In the genomic region with DNA sequence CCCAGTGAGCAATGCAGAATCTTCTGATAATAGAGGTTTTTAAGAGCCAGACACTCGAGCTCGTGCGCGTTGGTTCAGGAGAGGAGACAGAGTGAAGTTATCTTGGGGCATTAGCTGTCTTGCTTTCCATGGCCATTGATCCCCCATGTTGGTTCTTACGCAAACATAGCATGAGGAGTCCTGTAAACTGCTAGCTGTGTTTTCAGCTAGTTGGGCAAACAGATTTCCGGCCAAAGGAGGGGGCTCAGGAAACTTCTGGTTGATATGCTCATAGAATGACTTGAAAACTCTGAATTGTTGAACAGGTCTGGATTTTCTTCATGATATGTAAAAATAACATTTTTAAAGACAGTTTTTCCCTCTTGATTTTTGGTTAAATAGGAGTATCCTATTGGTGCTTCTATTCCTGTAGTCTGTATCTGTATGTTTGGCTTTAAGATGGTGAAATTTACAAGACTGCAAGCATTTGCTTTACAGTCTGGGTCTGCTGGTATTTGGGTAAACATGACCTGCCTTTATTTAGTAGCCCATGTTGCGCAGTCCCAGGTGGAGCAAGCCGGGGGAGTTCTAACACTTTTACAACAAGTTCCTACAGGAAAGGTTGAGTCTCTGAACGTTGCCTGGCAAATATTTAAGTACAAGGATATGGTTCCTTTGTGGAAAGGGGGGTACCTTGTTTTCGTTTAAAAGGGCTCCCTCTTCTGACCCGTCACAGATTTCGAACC, we compare ENCODE assay signal across 16 cellular contexts.
DNase-seq lines count a peak whose midpoint lies in the region; ATAC-seq and TF ChIP-seq lines count a peak whose summit lies in the region.
"Had no signal": no experiment of that assay in that cellular context is flagged by ENCODE, and none has a peak within 500 bp of the region (broad histone marks: within the 10 kb centered on the region; RNA-seq: fewer than 3 reads in every experiment).

No MANE protein-coding gene starts in this region.

- TF ChIP-seq CTCF in PC-9 (conservative IDR thresholded peaks at IDR 0.05) (no peak), foreskin keratinocyte (conservative IDR thresholded peaks at IDR 0.05) (no peak), suprapubic skin (IDR thresholded peaks at IDR 0.05) (no peak)

- TF ChIP-seq EP300 in suprapubic skin (IDR thresholded peaks at IDR 0.05), result no peak

- H2AFZ ChIP-seq in PC-9, result no peak overlapping the region

- H3K9me3 ChIP-seq in PC-9 (ENCODE audit: insufficient read depth, low read depth) (peaks cover 14% of the 10 kb centered on the region), suprapubic skin (no peaks in the 10 kb centered on the region)
- H3K9me3 ChIP-seq: ascending aorta, tibial nerve had no signal

- intact Hi-C loops in PC-9 (cut with micrococcal nuclease; ENCODE audit: unreplicated experiment), result loop anchor here (1.0 to 10.0 kb wide), 4 partner anchors 120 to 507 kb away; no protein-coding TSS in a partner anchor

- H3K4me3 ChIP-seq in PC-9, result no peak overlapping the region
- no peak overlapping the region for H3K4me3 ChIP-seq in suprapubic skin
- H3K4me3 ChIP-seq: ascending aorta, tibial nerve had no signal

- no peaks in the 10 kb centered on the region; the same call in 1 of the 2 replicates for H3K36me3 ChIP-seq in PC-9 (ENCODE audit: low read depth)
- H3K36me3 ChIP-seq in suprapubic skin, result no peaks in the 10 kb centered on the region
- H3K36me3 ChIP-seq: ascending aorta, tibial nerve, WERI-Rb-1 had no signal

- TF ChIP-seq POLR2A in suprapubic skin (IDR thresholded peaks at IDR 0.05), result no peak

- peak; percentile 26 for DNase-seq in HuH-7 (ENCODE audit: low spot score)
- no peak for DNase-seq in PC-9
- DNase-seq in foreskin keratinocyte, result peak; percentile 13
- DNase-seq in suprapubic skin (ENCODE audit: low spot score in 2 of 2), result no peak
- DNase-seq in hippocampal formation (lab: John Stamatoyannopoulos, UW), result no peak
- DNase-seq: activated effector memory CD4-positive, alpha-beta T cell treated with anti-CD3 and anti-CD28 coated beads, Interleukin-2, amount 50 U/mL, for 16 hours; DMS153; left ventricle myocardium superior; natural killer cell; NCI-H1436 treated with DMSO at 0.1 percent for 48 hours; retina; WERI-Rb-1 had no signal

- H3K4me1 ChIP-seq in PC-9 (replicated peaks; ENCODE audit: insufficient read depth) (peaks cover 45% of the 10 kb centered on the region), foreskin keratinocyte (peaks cover 5% of the 10 kb centered on the region), suprapubic skin (no peaks in the 10 kb centered on the region)
- H3K4me1 ChIP-seq: ascending aorta, tibial nerve had no signal

- H3K79me2 ChIP-seq in PC-9 (ENCODE audit: low read depth), result no peaks in the 10 kb centered on the region

- ATAC-seq in foreskin keratinocyte (no peak), HG02938 (IDR thresholded peaks at IDR 0.05; ENCODE audit: unreplicated experiment) (no peak), GM18520 (IDR thresholded peaks at IDR 0.05; ENCODE audit: unreplicated experiment) (no peak)
- ATAC-seq: natural killer cell had no signal

- no peaks in the 10 kb centered on the region for H4K20me1 ChIP-seq in PC-9 (ENCODE audit: insufficient read depth)

- H3K27ac ChIP-seq in PC-9 (peak overlapping the region; percentile 70), foreskin keratinocyte (no peak overlapping the region), suprapubic skin (peak overlapping the region; percentile 55)
- H3K27ac ChIP-seq: ascending aorta, WERI-Rb-1 had no signal

- no peaks in the 10 kb centered on the region for H3K9me2 ChIP-seq in PC-9 (ENCODE audit: insufficient read depth)

- H3F3A ChIP-seq in PC-9 (ENCODE audit: insufficient read depth, low read depth), result peaks cover 35% of the 10 kb centered on the region

- no peaks in the 10 kb centered on the region for H3K27me3 ChIP-seq in PC-9 (ENCODE audit: insufficient read depth, low read depth)
- no peaks in the 10 kb centered on the region for H3K27me3 ChIP-seq in foreskin keratinocyte
- H3K27me3 ChIP-seq in suprapubic skin, result no peaks in the 10 kb centered on the region
- H3K27me3 ChIP-seq: ascending aorta, tibial nerve had no signal

- CTCF ChIA-PET in PC-9 (lab: Charles Lee), result no interaction called here

- POLR2A ChIA-PET in PC-9 (lab: Charles Lee; ENCODE audit: unreplicated experiment), result no interaction called here

- BruUV-seq in PC-9 (replicated peaks; lab: Mats Ljungman, UMichigan), result no TSS peak

- WGBS in suprapubic skin, result 90% methylated on average over 12 of the region's 12 CpGs

- H3K4me2 ChIP-seq in PC-9, result peak overlapping the region; percentile 37

Comparison
In these comparisons a context has a peak if more than half of its experiments do, and no peak if none do; other contexts are left out.
1. DNase-seq: peak in HuH-7 (single experiment) and foreskin keratinocyte (2 of 2); none in PC-9 (0 of 2), suprapubic skin (0 of 2) and hippocampal formation (0 of 2).